In genomic region chr1:26044414-26044813, GRCh38 we compare ENCODE assay signal across 36 cellular contexts. TPM values are rescaled to one million over a fixed set of nuclear protein-coding genes. Genes with fewer than 3 reads are reported as not detected.
"Had no signal": no experiment of that assay in that cellular context is flagged by ENCODE, and none has a peak within 500 bp of the region (broad histone marks: within the 10 kb centered on the region; RNA-seq: fewer than 3 reads in every experiment).

No MANE protein-coding gene starts in this region.

- H3K9ac ChIP-seq: KMS-11 had no signal

- H3K36me3 Mint-ChIP-seq: activated CD4-positive, alpha-beta memory T cell treated with anti-CD3 and anti-CD28 coated beads for 36 hours; activated naive CD8-positive, alpha-beta T cell treated with anti-CD3 and anti-CD28 coated beads for 36 hours; T-cell had no signal

- H3K4me3 Mint-ChIP-seq: activated B cell treated with CpG ODN at 0.5 μM for 24 hours; activated CD4-positive, alpha-beta memory T cell treated with anti-CD3 and anti-CD28 coated beads for 36 hours; activated T-helper 17 cell treated with anti-CD3 and anti-CD28 coated beads, Interleukin-2, amount 50 U/mL, for 72 hours had no signal

- H3K9me3 ChIP-seq: breast epithelium, Peyer's patch had no signal

- H3K27ac Mint-ChIP-seq: activated B cell treated with CpG ODN at 0.5 μM for 24 hours; activated CD4-positive, alpha-beta memory T cell treated with anti-CD3 and anti-CD28 coated beads for 36 hours; activated naive CD8-positive, alpha-beta T cell treated with anti-CD3 and anti-CD28 coated beads for 36 hours; activated T-helper 17 cell treated with anti-CD3 and anti-CD28 coated beads, Interleukin-2, amount 50 U/mL, for 72 hours; T-helper 17 cell had no signal

- DNase-seq: activated B cell treated with CpG ODN at 0.5 μM for 24 hours; activated CD4-positive, alpha-beta memory T cell treated with anti-CD3 and anti-CD28 coated beads for 36 hours; activated CD4-positive, alpha-beta T cell treated with anti-CD3 and anti-CD28 coated beads for 4 hours; activated CD4-positive, alpha-beta T cell treated with anti-CD3 and anti-CD28 coated beads, Interleukin-2, amount 50 U/mL, for 1 hour; activated CD4-positive, CD25-positive, alpha-beta regulatory T cell treated with anti-CD3 and anti-CD28 coated beads, Interleukin-2, amount 50 U/mL, for 72 hours; activated CD8-positive, alpha-beta memory T cell treated with anti-CD3 and anti-CD28 coated beads, Interleukin-2, amount 50 U/mL, for 4 hours; activated effector memory CD4-positive, alpha-beta T cell treated with anti-CD3 and anti-CD28 coated beads, Interleukin-2, amount 50 U/mL, for 16 hours; activated naive CD4-positive, alpha-beta T cell; activated naive CD4-positive, alpha-beta T cell treated with anti-CD3 and anti-CD28 coated beads, Interleukin-2, amount 50 U/mL, for 16 hours; activated naive CD8-positive, alpha-beta T cell treated with anti-CD3 and anti-CD28 coated beads for 36 hours; activated T-cell treated with anti-CD3 and anti-CD28 coated beads for 4 hours; activated T-cell treated with anti-CD3 and anti-CD28 coated beads, Interleukin-2, amount 50 U/mL, for 48 hours; amniotic stem cell; caudate nucleus; MM.1S; MV-4-11; NCI-H1092; NCI-H1436 treated with DMSO at 0.1 percent for 48 hours; NCI-H2029; NCI-H345; NCI-H524 treated with DMSO at 0.1 percent for 48 hours; PC-3; Peyer's patch; RPMI8226; SIG-M5; T-cell; T-helper 17 cell had no signal

- ATAC-seq: activated T-helper 17 cell treated with anti-CD3 and anti-CD28 coated beads, Interleukin-2, amount 50 U/mL, for 72 hours; PC-3; SK-N-SH treated with all-trans-retinoic acid at 6 μM for 48 hours; T-cell; T-helper 17 cell had no signal

- H3K4me2 ChIP-seq: KMS-11 had no signal

- H3K36me3 ChIP-seq: breast epithelium, Peyer's patch had no signal

- H3K4me3 ChIP-seq: breast epithelium, Peyer's patch had no signal

- H3K27ac ChIP-seq: breast epithelium, KMS-11, Peyer's patch, VCaP had no signal

- H3K4me1 Mint-ChIP-seq: activated B cell treated with CpG ODN at 0.5 μM for 24 hours; activated T-helper 17 cell treated with anti-CD3 and anti-CD28 coated beads, Interleukin-2, amount 50 U/mL, for 72 hours had no signal

- H3K9me3 Mint-ChIP-seq: activated B cell treated with CpG ODN at 0.5 μM for 24 hours; activated CD4-positive, alpha-beta memory T cell treated with anti-CD3 and anti-CD28 coated beads for 36 hours; activated naive CD8-positive, alpha-beta T cell treated with anti-CD3 and anti-CD28 coated beads for 36 hours; activated T-helper 17 cell treated with anti-CD3 and anti-CD28 coated beads, Interleukin-2, amount 50 U/mL, for 72 hours; T-cell had no signal

RNA-seq across cellular contexts. Expression of gene SLC30A2, which starts 1.5 kb away (rescaled TPM):
- total RNA-seq: activated B cell treated with CpG ODN at 0.5 μM for 24 hours; activated CD4-positive, alpha-beta memory T cell treated with anti-CD3 and anti-CD28 coated beads for 36 hours; activated naive CD8-positive, alpha-beta T cell treated with anti-CD3 and anti-CD28 coated beads for 36 hours; activated T-helper 17 cell treated with anti-CD3 and anti-CD28 coated beads, Interleukin-2, amount 50 U/mL, for 72 hours; aorta; LHCN-M2; NCI-H460; SK-MEL-5; T-helper 17 cell had no signal

RNA-seq across cellular contexts. Expression of gene EXTL1, which starts 22.8 kb away (rescaled TPM):
- total RNA-seq: activated B cell treated with CpG ODN at 0.5 μM for 24 hours; activated CD4-positive, alpha-beta memory T cell treated with anti-CD3 and anti-CD28 coated beads for 36 hours; activated naive CD8-positive, alpha-beta T cell treated with anti-CD3 and anti-CD28 coated beads for 36 hours; activated T-helper 17 cell treated with anti-CD3 and anti-CD28 coated beads, Interleukin-2, amount 50 U/mL, for 72 hours; Peyer's patch; T-helper 17 cell had no signal

RNA-seq across cellular contexts. Expression of gene TRIM63, which starts 23.0 kb away (rescaled TPM):
- total RNA-seq: activated B cell treated with CpG ODN at 0.5 μM for 24 hours; activated naive CD8-positive, alpha-beta T cell treated with anti-CD3 and anti-CD28 coated beads for 36 hours; activated T-helper 17 cell treated with anti-CD3 and anti-CD28 coated beads, Interleukin-2, amount 50 U/mL, for 72 hours; LHCN-M2; NCI-H460; PC-3; T-cell; T-helper 17 cell had no signal
